Comparison of ENCODE assay signal across 8 cellular contexts in the genomic region with DNA sequence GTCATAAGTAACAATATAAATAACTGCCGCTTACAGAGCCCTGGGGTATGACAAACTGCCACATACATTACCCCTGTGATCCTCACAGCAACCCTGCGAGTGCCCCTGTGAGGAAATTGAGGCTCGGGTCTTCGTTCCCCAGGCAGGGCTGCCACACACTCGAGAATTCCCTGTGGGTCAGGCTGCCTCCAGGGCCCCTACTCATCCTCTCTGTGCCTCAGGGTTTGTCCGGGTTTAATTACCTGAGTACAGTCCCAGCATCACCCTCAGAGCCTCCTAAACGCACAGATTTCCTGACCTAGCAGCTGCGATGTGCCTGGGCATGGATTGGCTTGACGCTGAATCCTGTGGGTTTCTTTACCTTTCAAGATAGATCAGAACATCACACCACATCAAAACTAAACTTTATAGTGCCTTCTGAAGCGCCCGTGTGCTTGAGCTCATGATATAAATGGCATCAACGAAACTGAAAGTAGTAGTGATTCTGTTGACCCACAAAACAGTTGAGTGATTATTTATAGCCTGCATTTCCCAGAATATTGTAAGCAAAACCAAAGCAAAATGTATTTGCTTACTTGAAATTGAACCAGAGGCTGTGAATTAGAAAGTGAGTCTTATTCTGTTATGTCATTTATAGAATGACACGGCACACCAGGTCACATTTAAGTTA. TPM values are rescaled to one million over a fixed set of nuclear protein-coding genes. Genes with fewer than 3 reads are reported as not detected.
DNase-seq lines count a peak whose midpoint lies in the region; ATAC-seq and TF ChIP-seq lines count a peak whose summit lies in the region.

No MANE protein-coding gene starts in this region.

- peaks cover 11% of the 10 kb centered on the region for H3K36me3 Mint-ChIP-seq in activated naive CD8-positive, alpha-beta T cell
- H3K36me3 Mint-ChIP-seq in progenitor cell of endocrine pancreas (ENCODE audit: insufficient read depth) = peaks cover 21% of the 10 kb centered on the region

- DNase-seq in NCI-H2029 (lab: John Stamatoyannopoulos, UW) = peak; percentile 41
- DNase-seq in progenitor cell of endocrine pancreas (ENCODE audit: low spot score, unreplicated experiment) = no peak
- DNase-seq in iPS-NIHi11 (ENCODE audit: low spot score) = no peak
- no peak for DNase-seq in NCI-H1694 treated with DMSO at 0.1 percent for 48 hours (lab: John Stamatoyannopoulos, UW)
- DNase-seq in omental fat pad (ENCODE audit: low spot score) = no peak

- TF ChIP-seq CTCF in progenitor cell of endocrine pancreas (IDR thresholded peaks at IDR 0.05; ENCODE audit: unreplicated experiment) (no peak), omental fat pad (IDR thresholded peaks at IDR 0.05) (no peak)

- no peaks in the 10 kb centered on the region for H3K9me3 Mint-ChIP-seq in activated naive CD8-positive, alpha-beta T cell (ENCODE audit: low read depth)
- no peaks in the 10 kb centered on the region for H3K9me3 Mint-ChIP-seq in progenitor cell of endocrine pancreas (ENCODE audit: low read depth)

- H3K4me3 Mint-ChIP-seq in activated naive CD8-positive, alpha-beta T cell = peak overlapping the region; percentile 67
- no peak overlapping the region for H3K4me3 Mint-ChIP-seq in progenitor cell of endocrine pancreas (ENCODE audit: low read depth)

- ATAC-seq in GM19025 (IDR thresholded peaks at IDR 0.05; ENCODE audit: low read depth, unreplicated experiment) (peak; percentile 40), omental fat pad (ENCODE audit: low FRiP score) (no peak), esophagus mucosa (no peak)

- H3K27ac Mint-ChIP-seq in activated naive CD8-positive, alpha-beta T cell = peak overlapping the region; percentile 94
- peak overlapping the region; percentile 29 for H3K27ac Mint-ChIP-seq in progenitor cell of endocrine pancreas

- no peaks in the 10 kb centered on the region for H3K27me3 Mint-ChIP-seq in activated naive CD8-positive, alpha-beta T cell
- H3K27me3 Mint-ChIP-seq in progenitor cell of endocrine pancreas = no peaks in the 10 kb centered on the region

- H3K4me1 Mint-ChIP-seq in activated naive CD8-positive, alpha-beta T cell (ENCODE audit: low read depth) = peaks cover 57% of the 10 kb centered on the region
- peaks cover 38% of the 10 kb centered on the region for H3K4me1 Mint-ChIP-seq in progenitor cell of endocrine pancreas (ENCODE audit: low read depth)

RNA-seq across cellular contexts. Expression of a gene that starts 14.0 kb away (rescaled TPM):
- total RNA-seq in progenitor cell of endocrine pancreas (58.4 and 60.2 TPM in 2 replicates), omental fat pad (10 to 100 TPM in 1 of 4 donors, 1 to 10 TPM in 3; 4.6 to 11.0 (median 6.0) TPM), esophagus mucosa (13.9 TPM)

RNA-seq across cellular contexts. Expression of a gene that starts 31.6 kb away (rescaled TPM):
- total RNA-seq in progenitor cell of endocrine pancreas = 4.4 and 7.1 TPM in 2 replicates
- total RNA-seq in omental fat pad = under 1 TPM in 3 of 4 donors, not detected in 1; 0.31 to 0.37 (median 0.36) TPM
- total RNA-seq in esophagus mucosa = 0.24 TPM
